Comparison of ENCODE assay signal across 10 cellular contexts in genomic region chr11:76205252-76206076, GRCh38. TPM values are rescaled to one million over a fixed set of nuclear protein-coding genes. Genes with fewer than 3 reads are reported as not detected.
DNase-seq lines count a peak whose midpoint lies in the region; ATAC-seq and TF ChIP-seq lines count a peak whose summit lies in the region.
"Had no signal": no experiment of that assay in that cellular context is flagged by ENCODE, and none has a peak within 500 bp of the region (broad histone marks: within the 10 kb centered on the region; RNA-seq: fewer than 3 reads in every experiment).

No MANE protein-coding gene starts in this region.

- H3K9me3 ChIP-seq in SK-N-SH (no peaks in the 10 kb centered on the region), iPS-15b (ENCODE audit: control insufficient read depth, insufficient read depth, low read length) (no peaks in the 10 kb centered on the region)

- peaks cover 36% of the 10 kb centered on the region for H3K27me3 Mint-ChIP-seq in activated T-helper 1 cell treated with anti-CD3 and anti-CD28 coated beads, Interleukin-12 subunit alpha, Interleukin-12 subunit beta, Interleukin-2, Interleukin-4 antibody, amounts not matched to agents 30 ng/mL and 10 ng/mL and 1 ng/mL, durations not matched to agents 14 hours and 24 hours and 36 hours (ENCODE audit: insufficient read depth)
- H3K27me3 Mint-ChIP-seq in stimulated activated memory B cell treated with anti-CD40 and anti-IgM and Interleukin-4, amounts not matched to agents 10 μg/mL and 1 μg/mL and 100 μg/mL, for 72 hours: peaks cover 66% of the 10 kb centered on the region

- 79% methylated on average over 23 of the region's 23 CpGs for WGBS in SK-N-SH (ENCODE audit: low lambda C conversion rate)

- peaks cover 0 to 32% of the 10 kb centered on the region in 2 experiments; a peak in 1 of 4 replicates for H3K4me1 ChIP-seq in SK-N-SH (ENCODE audit: control insufficient read depth in 1 of 2, insufficient read depth in 2 of 2, low read depth in 1 of 2, low read length in 1 of 2)
- peaks cover 5% of the 10 kb centered on the region for H3K4me1 ChIP-seq in iPS-15b (ENCODE audit: control insufficient read depth, insufficient read depth, low read length)

- no peak for ATAC-seq in SK-N-SH treated with all-trans-retinoic acid at 6 μM for 48 hours
- no peak for ATAC-seq in stimulated activated memory B cell treated with anti-CD40 and anti-IgM and Interleukin-4, amounts not matched to agents 10 μg/mL and 1 μg/mL and 100 μg/mL, for 72 hours

- H4K20me1 ChIP-seq in SK-N-SH (ENCODE audit: insufficient read depth): no peaks in the 10 kb centered on the region

- DNase-seq in SK-N-SH (no peak), NCI-H524 (lab: John Stamatoyannopoulos, UW) (no peak), DMS79 treated with DMSO at 0.1 percent for 48 hours (lab: John Stamatoyannopoulos, UW) (no peak)
- no peak for DNase-seq in activated T-helper 1 cell treated with anti-CD3 and anti-CD28 coated beads, Interleukin-12 subunit alpha, Interleukin-12 subunit beta, Interleukin-2, Interleukin-4 antibody, amounts not matched to agents 30 ng/mL and 10 ng/mL and 1 ng/mL, durations not matched to agents 14 hours and 24 hours and 36 hours (ENCODE audit: low spot score)
- no peak for DNase-seq in stimulated activated CD4-positive, alpha-beta T cell treated with anti-CD3 and anti-CD28 coated beads, Interleukin-4, amount 100 ng/mL, for 24 hours

- H3K4me1 Mint-ChIP-seq in activated T-helper 1 cell treated with anti-CD3 and anti-CD28 coated beads, Interleukin-12 subunit alpha, Interleukin-12 subunit beta, Interleukin-2, Interleukin-4 antibody, amounts not matched to agents 30 ng/mL and 10 ng/mL and 1 ng/mL, durations not matched to agents 14 hours and 24 hours and 36 hours (ENCODE audit: low read depth): peaks cover 12% of the 10 kb centered on the region
- H3K4me1 Mint-ChIP-seq in stimulated activated memory B cell treated with anti-CD40 and anti-IgM and Interleukin-4, amounts not matched to agents 10 μg/mL and 1 μg/mL and 100 μg/mL, for 72 hours: peaks cover 39% of the 10 kb centered on the region

- no peaks in the 10 kb centered on the region for H3K9me2 ChIP-seq in SK-N-SH

- H3K36me3 ChIP-seq in SK-N-SH (replicated peaks in 1 of 2; ENCODE audit: control insufficient read depth in 1 of 2, insufficient read depth in 2 of 2, low read length in 1 of 2) (no peaks in the 10 kb centered on the region), iPS-15b (ENCODE audit: control insufficient read depth, insufficient read depth, low read length) (no peaks in the 10 kb centered on the region)
- H3K36me3 ChIP-seq: HAP-1, WERI-Rb-1 had no signal

- no peak for TF ChIP-seq EP300 in SK-N-SH (IDR thresholded peaks at IDR 0.05; ENCODE audit: borderline replicate concordance in 1 of 2, low read depth in 1 of 2, low read length in 1 of 2)

- CTCF ChIA-PET in SK-N-SH (lab: Yijun Ruan, JAX): interaction anchor here (0.6 to 9.7 kb wide), 10 partner anchors 11 to 308 kb away, joined by 3 to 328 read pairs (median 54); no protein-coding TSS in a partner anchor

- TF ChIP-seq RAD21 in SK-N-SH (IDR thresholded peaks at IDR 0.05; ENCODE audit: low read length): no peak

- H3K27ac ChIP-seq in SK-N-SH (ENCODE audit: low read depth in 2 of 2, low read length in 1 of 2): no peak overlapping the region
- H3K27ac ChIP-seq: WERI-Rb-1 had no signal

- H3K27me3 ChIP-seq in SK-N-SH (ENCODE audit: insufficient read depth) (peaks cover 10% of the 10 kb centered on the region), iPS-15b (ENCODE audit: control insufficient read depth, insufficient read depth, low read length) (peaks cover 72% of the 10 kb centered on the region)

- no peak overlapping the region for H3K9ac ChIP-seq in SK-N-SH
- H3K9ac ChIP-seq in iPS-15b (ENCODE audit: low read depth, low read length): no peak overlapping the region

- H3K9me3 Mint-ChIP-seq in activated T-helper 1 cell treated with anti-CD3 and anti-CD28 coated beads, Interleukin-12 subunit alpha, Interleukin-12 subunit beta, Interleukin-2, Interleukin-4 antibody, amounts not matched to agents 30 ng/mL and 10 ng/mL and 1 ng/mL, durations not matched to agents 14 hours and 24 hours and 36 hours: no peaks in the 10 kb centered on the region
- H3K9me3 Mint-ChIP-seq in stimulated activated memory B cell treated with anti-CD40 and anti-IgM and Interleukin-4, amounts not matched to agents 10 μg/mL and 1 μg/mL and 100 μg/mL, for 72 hours: no peaks in the 10 kb centered on the region

- TF ChIP-seq CTCF in SK-N-SH (IDR thresholded peaks at IDR 0.05): no peak

- POLR2A ChIA-PET in SK-N-SH (lab: Yijun Ruan, JAX): interaction anchor here (0.7 kb wide), 1 partner anchor 311 kb away, joined by 3 read pairs; no protein-coding TSS in a partner anchor

- no peaks in the 10 kb centered on the region for H3K79me2 ChIP-seq in SK-N-SH (ENCODE audit: insufficient read depth)

- H2AFZ ChIP-seq in SK-N-SH (ENCODE audit: low read depth): no peak overlapping the region

- peak overlapping the region in 1 of 2 experiments; percentile 68; a peak in 1 of 4 replicates for H3K4me3 ChIP-seq in SK-N-SH (ENCODE audit: low read depth in 2 of 2, low read length in 1 of 2)
- H3K4me3 ChIP-seq in iPS-15b (ENCODE audit: low read depth, low read length): peak overlapping the region; percentile 61
- H3K4me3 ChIP-seq: HAP-1 had no signal

- peak overlapping the region; percentile 90; the same call in 1 of the 2 replicates for H3K4me2 ChIP-seq in SK-N-SH

- intact Hi-C loops in activated T-helper 1 cell treated with anti-CD3 and anti-CD28 coated beads, Interleukin-12 subunit alpha, Interleukin-12 subunit beta, Interleukin-2, Interleukin-4 antibody, amounts not matched to agents 30 ng/mL and 10 ng/mL and 1 ng/mL, durations not matched to agents 14 hours and 24 hours and 36 hours (cut with micrococcal nuclease): loop anchor here (2.0 to 5.0 kb wide), 2 partner anchors 177 to 239 kb away; partner anchors contain the start of genes EMSY, GVQW3 and THAP12

- no peaks in the 10 kb centered on the region for H3F3A ChIP-seq in SK-N-SH (replicated peaks; ENCODE audit: insufficient read depth)

- H3K27ac Mint-ChIP-seq in activated T-helper 1 cell treated with anti-CD3 and anti-CD28 coated beads, Interleukin-12 subunit alpha, Interleukin-12 subunit beta, Interleukin-2, Interleukin-4 antibody, amounts not matched to agents 30 ng/mL and 10 ng/mL and 1 ng/mL, durations not matched to agents 14 hours and 24 hours and 36 hours: no peak overlapping the region
- peak overlapping the region; percentile 6 for H3K27ac Mint-ChIP-seq in stimulated activated memory B cell treated with anti-CD40 and anti-IgM and Interleukin-4, amounts not matched to agents 10 μg/mL and 1 μg/mL and 100 μg/mL, for 72 hours

- no peaks in the 10 kb centered on the region for H3K36me3 Mint-ChIP-seq in activated T-helper 1 cell treated with anti-CD3 and anti-CD28 coated beads, Interleukin-12 subunit alpha, Interleukin-12 subunit beta, Interleukin-2, Interleukin-4 antibody, amounts not matched to agents 30 ng/mL and 10 ng/mL and 1 ng/mL, durations not matched to agents 14 hours and 24 hours and 36 hours (ENCODE audit: low read depth)
- H3K36me3 Mint-ChIP-seq in stimulated activated memory B cell treated with anti-CD40 and anti-IgM and Interleukin-4, amounts not matched to agents 10 μg/mL and 1 μg/mL and 100 μg/mL, for 72 hours: no peaks in the 10 kb centered on the region

- H3K4me3 Mint-ChIP-seq in activated T-helper 1 cell treated with anti-CD3 and anti-CD28 coated beads, Interleukin-12 subunit alpha, Interleukin-12 subunit beta, Interleukin-2, Interleukin-4 antibody, amounts not matched to agents 30 ng/mL and 10 ng/mL and 1 ng/mL, durations not matched to agents 14 hours and 24 hours and 36 hours: peak overlapping the region; percentile 69
- peak overlapping the region; percentile 79 for H3K4me3 Mint-ChIP-seq in stimulated activated memory B cell treated with anti-CD40 and anti-IgM and Interleukin-4, amounts not matched to agents 10 μg/mL and 1 μg/mL and 100 μg/mL, for 72 hours

TF ChIP-seq in SK-N-SH, 30 proteins besides CTCF, POLR2A, EP300 and RAD21:
- TF ChIP-seq YY1 (IDR thresholded peaks at IDR 0.05; ENCODE audit: low read depth) (no peak), FOXM1 (IDR thresholded peaks at IDR 0.05; ENCODE audit: low read depth) (no peak), NRF1 (IDR thresholded peaks at IDR 0.05; ENCODE audit: low read depth, low read length) (no peak)
- TF ChIP-seq, protein P1, sequence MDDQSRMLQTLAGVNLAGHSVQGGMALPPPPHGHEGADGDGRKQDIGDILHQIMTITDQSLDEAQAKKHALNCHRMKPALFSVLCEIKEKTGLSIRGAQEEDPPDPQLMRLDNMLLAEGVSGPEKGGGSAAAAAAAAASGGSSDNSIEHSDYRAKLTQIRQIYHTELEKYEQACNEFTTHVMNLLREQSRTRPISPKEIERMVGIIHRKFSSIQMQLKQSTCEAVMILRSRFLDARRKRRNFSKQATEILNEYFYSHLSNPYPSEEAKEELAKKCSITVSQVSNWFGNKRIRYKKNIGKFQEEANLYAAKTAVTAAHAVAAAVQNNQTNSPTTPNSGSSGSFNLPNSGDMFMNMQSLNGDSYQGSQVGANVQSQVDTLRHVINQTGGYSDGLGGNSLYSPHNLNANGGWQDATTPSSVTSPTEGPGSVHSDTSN (IDR thresholded peaks at IDR 0.05): no peak
TF ChIP-seq in SK-N-SH: peak in this region for 0.

TF ChIP-seq in SK-N-SH treated with all-trans-retinoic acid at 6 μM for 48 hours, 23 proteins besides CTCF, POLR2A, EP300 and RAD21 (continues in another document):
- TF ChIP-seq, protein P2, sequence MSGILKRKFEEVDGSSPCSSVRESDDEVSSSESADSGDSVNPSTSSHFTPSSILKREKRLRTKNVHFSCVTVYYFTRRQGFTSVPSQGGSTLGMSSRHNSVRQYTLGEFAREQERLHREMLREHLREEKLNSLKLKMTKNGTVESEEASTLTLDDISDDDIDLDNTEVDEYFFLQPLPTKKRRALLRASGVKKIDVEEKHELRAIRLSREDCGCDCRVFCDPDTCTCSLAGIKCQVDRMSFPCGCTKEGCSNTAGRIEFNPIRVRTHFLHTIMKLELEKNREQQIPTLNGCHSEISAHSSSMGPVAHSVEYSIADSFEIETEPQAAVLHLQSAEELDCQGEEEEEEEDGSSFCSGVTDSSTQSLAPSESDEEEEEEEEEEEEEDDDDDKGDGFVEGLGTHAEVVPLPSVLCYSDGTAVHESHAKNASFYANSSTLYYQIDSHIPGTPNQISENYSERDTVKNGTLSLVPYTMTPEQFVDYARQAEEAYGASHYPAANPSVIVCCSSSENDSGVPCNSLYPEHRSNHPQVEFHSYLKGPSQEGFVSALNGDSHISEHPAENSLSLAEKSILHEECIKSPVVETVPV (CRISPR knock-in tag; IDR thresholded peaks at IDR 0.05): no peak

RNA-seq across cellular contexts. Expression of gene WNT11, which starts 0.8 kb away (rescaled TPM):
- 0.43 and 0.70 TPM in 2 replicates for polyA plus RNA-seq in SK-N-SH (2012; rRNA removed)
- 0.21 and 0.33 TPM in 2 replicates for polyA plus RNA-seq in SK-N-SH (2012; cell fraction: cytosol; rRNA removed)
- 0.74 and 0.83 TPM in 2 replicates for polyA plus RNA-seq in SK-N-SH (2012; cell fraction: nucleus; rRNA removed)
- 0.39 TPM in 1 of 2 replicates, not detected in the other for total RNA-seq in activated T-helper 1 cell treated with anti-CD3 and anti-CD28 coated beads, Interleukin-12 subunit alpha, Interleukin-12 subunit beta, Interleukin-2, Interleukin-4 antibody, amounts not matched to agents 30 ng/mL and 10 ng/mL and 1 ng/mL, durations not matched to agents 14 hours and 24 hours and 36 hours
